ENCODE assay signal across 8 cellular contexts in the genomic region with DNA sequence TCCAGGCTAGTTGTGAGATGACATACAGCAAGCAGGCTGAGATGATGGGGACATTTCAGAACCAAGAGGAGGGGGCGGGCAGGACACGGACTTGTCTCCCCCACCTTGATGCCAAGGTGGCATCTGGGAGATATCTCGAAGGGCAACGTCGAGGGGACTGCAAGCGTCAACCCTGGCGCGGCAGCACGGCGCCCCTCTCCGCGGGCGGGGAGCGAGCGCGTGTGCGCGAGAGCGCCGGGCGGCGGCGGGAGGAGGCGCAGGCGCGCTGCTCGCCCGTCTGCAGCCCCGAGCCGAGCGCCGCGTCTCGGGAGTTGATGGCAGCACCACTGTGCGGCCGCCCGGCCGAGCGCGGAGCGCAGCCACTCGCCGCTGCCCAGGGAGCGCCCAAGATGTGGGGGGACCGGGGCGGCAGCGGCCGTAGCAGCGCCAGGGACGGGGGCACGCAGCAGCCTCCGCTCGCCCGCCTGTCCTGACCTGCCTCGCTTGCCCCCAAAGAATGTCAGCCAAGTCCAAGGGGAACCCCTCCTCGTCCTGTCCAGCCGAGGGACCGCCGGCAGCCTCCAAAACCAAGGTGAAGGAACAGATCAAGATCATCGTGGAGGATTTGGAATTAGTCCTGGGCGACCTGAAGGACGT. TPM values are rescaled to one million over a fixed set of nuclear protein-coding genes. Genes with fewer than 3 reads are reported as not detected.
A peak's percentile ranks its signal among the peaks of the same experiment; 100 is the strongest.
DNase-seq lines count a peak whose midpoint lies in the region; ATAC-seq and TF ChIP-seq lines count a peak whose summit lies in the region.

A gene (plus strand): TSS at position 310 of the 636 bp plus-strand sequence.

- WGBS in urinary bladder = under 1% methylated on average over 62 of the region's 62 CpGs

- H3K4me2 ChIP-seq in fibroblast of lung (ENCODE audit: extremely low read depth, insufficient read depth, low read length) = peak within 1 kb of the TSS; percentile 95

- H3K27ac ChIP-seq in HUES48 (ENCODE audit: low read depth, low read length) (no peak within 1 kb of the TSS), VCaP (no peak within 1 kb of the TSS), fibroblast of lung (ENCODE audit: insufficient read depth, low read length) (peak within 1 kb of the TSS; percentile 69), muscle layer of duodenum (ENCODE audit: low read length) (peak within 1 kb of the TSS; percentile 45), urinary bladder (ENCODE audit: low read depth) (peak within 1 kb of the TSS; percentile 38)

- no peaks in the 10 kb centered on the region for H3K36me3 ChIP-seq in HUES48 (ENCODE audit: control insufficient read depth, insufficient read depth, low read length)
- no peaks in the 10 kb centered on the region for H3K36me3 ChIP-seq in fibroblast of lung (ENCODE audit: control insufficient read depth, insufficient read depth, low read length)
- no peaks in the 10 kb centered on the region for H3K36me3 ChIP-seq in muscle layer of duodenum (ENCODE audit: control insufficient read depth in 1 of 2, insufficient read depth in 2 of 2, low read length in 2 of 2)
- no peaks in the 10 kb centered on the region for H3K36me3 ChIP-seq in urinary bladder (ENCODE audit: insufficient read depth)

- peaks cover 50% of the 10 kb centered on the region for H3K27me3 ChIP-seq in HUES48 (ENCODE audit: control insufficient read depth, insufficient read depth, low read length)
- H3K27me3 ChIP-seq in fibroblast of lung (ENCODE audit: control insufficient read depth, insufficient read depth, low read length) = no peaks in the 10 kb centered on the region
- peaks cover 8% of the 10 kb centered on the region for H3K27me3 ChIP-seq in muscle layer of duodenum (ENCODE audit: low read depth, low read length)

- ATAC-seq in GM21528 (IDR thresholded peaks at IDR 0.05; ENCODE audit: low FRiP score, unreplicated experiment) = peak; percentile 80

- H3K4me1 ChIP-seq in HUES48 (ENCODE audit: control insufficient read depth, insufficient read depth, low read length) (0 out of 2 replicates have a peak, but pooled peaks cover 14% of the 10 kb centered on the region), fibroblast of lung (ENCODE audit: control insufficient read depth, extremely low read depth, insufficient read depth, low read length) (peaks cover 5% of the 10 kb centered on the region), muscle layer of duodenum (ENCODE audit: control insufficient read depth in 1 of 2, insufficient read depth in 2 of 2, low read length in 2 of 2) (peaks cover 0 to 11% of the 10 kb centered on the region in 2 donors), urinary bladder (ENCODE audit: insufficient read depth) (no peaks in the 10 kb centered on the region)

- peak within 1 kb of the TSS; percentile 70 for H3K4me3 ChIP-seq in HUES48 (ENCODE audit: low read depth, low read length)
- peak within 1 kb of the TSS; percentile 74 to 98 (median 90) for H3K4me3 ChIP-seq in fibroblast of lung (replicated peaks in 1 of 4; ENCODE audit: control extremely low read depth in 1 of 4, insufficient read depth in 1 of 4, low read depth in 3 of 4, low read length in 4 of 4)
- peak within 1 kb of the TSS; percentile 74 to 80 for H3K4me3 ChIP-seq in muscle layer of duodenum (ENCODE audit: low read depth in 1 of 2, low read length in 2 of 2)
- peak within 1 kb of the TSS; percentile 57 for H3K4me3 ChIP-seq in urinary bladder (ENCODE audit: low read depth, low read length)

- H3K9ac ChIP-seq in HUES48 (ENCODE audit: low read depth, low read length) (peak within 1 kb of the TSS; percentile 32; the same call in 1 of the 2 replicates), fibroblast of lung (ENCODE audit: insufficient read depth, low read length) (peak within 1 kb of the TSS; percentile 48)

- H3K9me3 ChIP-seq in HUES48 (ENCODE audit: control insufficient read depth, insufficient read depth, low read length) (no peaks in the 10 kb centered on the region), fibroblast of lung (ENCODE audit: control insufficient read depth, insufficient read depth, low read depth, low read length) (no peaks in the 10 kb centered on the region), muscle layer of duodenum (ENCODE audit: control insufficient read depth in 1 of 2, low read length in 2 of 2) (no peaks in the 10 kb centered on the region)

- peaks cover 41% of the 10 kb centered on the region for H3K79me2 ChIP-seq in fibroblast of lung (ENCODE audit: control insufficient read depth, insufficient read depth, low read length)

- peak; percentile 73 for DNase-seq in DMS 273 (lab: John Stamatoyannopoulos, UW; ENCODE audit: unreplicated experiment)
- DNase-seq in DMS 273 treated with DMSO at 0.1 percent for 48 hours (lab: John Stamatoyannopoulos, UW) = no peak
- DNase-seq in fibroblast of lung (ENCODE audit: low read depth in 2 of 2) = peak; percentile 75 to 78

- no peaks in the 10 kb centered on the region for H4K20me1 ChIP-seq in fibroblast of lung (ENCODE audit: control insufficient read depth, extremely low read depth, insufficient read depth, low read length)

- peak; percentile 56 for TF ChIP-seq CTCF in VCaP (conservative IDR thresholded peaks at IDR 0.05)
- TF ChIP-seq CTCF in fibroblast of lung (conservative IDR thresholded peaks at IDR 0.05 in 1 of 2, IDR thresholded peaks at IDR 0.05 in 1 of 2; ENCODE audit: low read depth in 1 of 2, low read length in 2 of 2) = peak; percentile 4 to 8

- peak within 1 kb of the TSS; percentile 87 for H2AFZ ChIP-seq in fibroblast of lung (ENCODE audit: low read length)

RNA-seq across cellular contexts. Expression of the gene that starts here (rescaled TPM):
- total RNA-seq in fibroblast of lung = 3.1 and 7.3 TPM in 2 replicates
- 41.8 and 44.6 TPM in 2 replicates for polyA plus RNA-seq in fibroblast of lung
- polyA plus RNA-seq in fibroblast of lung (2012) = 19.8 and 20.1 TPM in 2 replicates
- 10.4 and 14.1 TPM in 2 replicates for polyA minus RNA-seq in fibroblast of lung (ENCODE audit: low replicate concordance)
- 7.6 TPM for total RNA-seq in urinary bladder
- 11.9 TPM for polyA plus RNA-seq in urinary bladder

Comparison
In these comparisons a context has a peak if more than half of its experiments do, and no peak if none do; other contexts are left out.
1. H3K27ac ChIP-seq: peak in fibroblast of lung (single experiment), muscle layer of duodenum (single experiment) and urinary bladder (single experiment); none in HUES48 (single experiment) and VCaP (single experiment).
2. Peak in every context shown above with its lines, with median percentiles within 50 percentile points of each other: H3K4me3 ChIP-seq.